Comparison of ENCODE assay signal across 1 cellular context in genomic region chr2:65608966-65609365, GRCh38.
TF ChIP-seq lines count a peak whose summit lies in the region.

No MANE protein-coding gene starts in this region.

TF ChIP-seq in SK-N-SH, 30 proteins besides CTCF, POLR2A, EP300 and RAD21 (continued from another document):
- no peak for TF ChIP-seq REST (IDR thresholded peaks at IDR 0.05; ENCODE audit: low read depth, low read length)
- no peak for TF ChIP-seq FOXJ3 (CRISPR knock-in tag; IDR thresholded peaks at IDR 0.05)
- TF ChIP-seq TEAD4 (IDR thresholded peaks at IDR 0.05; ENCODE audit: borderline replicate concordance, insufficient read depth): no peak
- TF ChIP-seq GATA2 (CRISPR knock-in tag; IDR thresholded peaks at IDR 0.05): no peak
- TF ChIP-seq MXI1 (IDR thresholded peaks at IDR 0.05; ENCODE audit: low read depth, low read length): no peak
- TF ChIP-seq JUND (IDR thresholded peaks at IDR 0.05): no peak
